ENCODE assay signal across 1 cellular context in the genomic region with DNA sequence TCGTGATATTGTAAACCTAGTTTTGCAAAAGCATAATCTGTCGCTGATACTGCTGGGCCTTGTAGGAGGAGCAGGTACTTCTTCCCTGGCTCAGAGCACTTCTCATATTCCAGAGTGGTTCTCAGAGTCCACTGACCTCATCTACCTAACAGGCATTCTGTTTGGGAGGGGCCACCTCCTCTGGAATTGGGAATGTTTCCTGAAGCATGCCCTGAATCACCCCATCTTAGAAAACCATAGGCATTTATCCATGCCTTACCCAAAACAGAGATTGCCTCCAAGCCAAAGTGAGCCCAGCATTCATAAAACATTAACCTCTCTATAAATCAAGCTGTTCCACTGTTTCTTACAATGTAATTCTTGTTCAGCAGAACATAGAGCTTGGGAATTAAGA.
TF ChIP-seq lines count a peak whose summit lies in the region.

No MANE protein-coding gene starts in this region.

TF ChIP-seq in SK-N-SH, 30 proteins besides CTCF, POLR2A, EP300 and RAD21:
- TF ChIP-seq, protein P1, sequence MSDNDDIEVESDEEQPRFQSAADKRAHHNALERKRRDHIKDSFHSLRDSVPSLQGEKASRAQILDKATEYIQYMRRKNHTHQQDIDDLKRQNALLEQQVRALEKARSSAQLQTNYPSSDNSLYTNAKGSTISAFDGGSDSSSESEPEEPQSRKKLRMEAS (IDR thresholded peaks at IDR 0.05; ENCODE audit: low read depth): no peak
- TF ChIP-seq FOSL2 (IDR thresholded peaks at IDR 0.05; ENCODE audit: borderline replicate concordance, low read depth) (peak; percentile 11; the same call in 1 of the 2 replicates), POLR2AphosphoS5 (IDR thresholded peaks at IDR 0.05; ENCODE audit: low read depth, low read length) (peak; percentile 11; the same call in 1 of the 2 replicates), TEAD4 (IDR thresholded peaks at IDR 0.05; ENCODE audit: borderline replicate concordance, insufficient read depth) (no peak), FOXJ3 (CRISPR knock-in tag; IDR thresholded peaks at IDR 0.05) (no peak), YY1 (IDR thresholded peaks at IDR 0.05; ENCODE audit: low read depth) (no peak), GABPA (IDR thresholded peaks at IDR 0.05; ENCODE audit: low read depth) (no peak), SIN3A (IDR thresholded peaks at IDR 0.05; ENCODE audit: borderline replicate concordance, low read depth, low read length) (no peak)
- TF ChIP-seq, protein P2, sequence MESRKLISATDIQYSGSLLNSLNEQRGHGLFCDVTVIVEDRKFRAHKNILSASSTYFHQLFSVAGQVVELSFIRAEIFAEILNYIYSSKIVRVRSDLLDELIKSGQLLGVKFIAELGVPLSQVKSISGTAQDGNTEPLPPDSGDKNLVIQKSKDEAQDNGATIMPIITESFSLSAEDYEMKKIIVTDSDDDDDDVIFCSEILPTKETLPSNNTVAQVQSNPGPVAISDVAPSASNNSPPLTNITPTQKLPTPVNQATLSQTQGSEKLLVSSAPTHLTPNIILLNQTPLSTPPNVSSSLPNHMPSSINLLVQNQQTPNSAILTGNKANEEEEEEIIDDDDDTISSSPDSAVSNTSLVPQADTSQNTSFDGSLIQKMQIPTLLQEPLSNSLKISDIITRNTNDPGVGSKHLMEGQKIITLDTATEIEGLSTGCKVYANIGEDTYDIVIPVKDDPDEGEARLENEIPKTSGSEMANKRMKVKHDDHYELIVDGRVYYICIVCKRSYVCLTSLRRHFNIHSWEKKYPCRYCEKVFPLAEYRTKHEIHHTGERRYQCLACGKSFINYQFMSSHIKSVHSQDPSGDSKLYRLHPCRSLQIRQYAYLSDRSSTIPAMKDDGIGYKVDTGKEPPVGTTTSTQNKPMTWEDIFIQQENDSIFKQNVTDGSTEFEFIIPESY (IDR thresholded peaks at IDR 0.05; ENCODE audit: borderline replicate concordance, low read depth): no peak
- TF ChIP-seq, protein P3, sequence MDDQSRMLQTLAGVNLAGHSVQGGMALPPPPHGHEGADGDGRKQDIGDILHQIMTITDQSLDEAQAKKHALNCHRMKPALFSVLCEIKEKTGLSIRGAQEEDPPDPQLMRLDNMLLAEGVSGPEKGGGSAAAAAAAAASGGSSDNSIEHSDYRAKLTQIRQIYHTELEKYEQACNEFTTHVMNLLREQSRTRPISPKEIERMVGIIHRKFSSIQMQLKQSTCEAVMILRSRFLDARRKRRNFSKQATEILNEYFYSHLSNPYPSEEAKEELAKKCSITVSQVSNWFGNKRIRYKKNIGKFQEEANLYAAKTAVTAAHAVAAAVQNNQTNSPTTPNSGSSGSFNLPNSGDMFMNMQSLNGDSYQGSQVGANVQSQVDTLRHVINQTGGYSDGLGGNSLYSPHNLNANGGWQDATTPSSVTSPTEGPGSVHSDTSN (IDR thresholded peaks at IDR 0.05): peak; percentile 70
